26 cellular contexts compared by ENCODE assay signal in genomic region chr4:121555315-121556107, GRCh38.
DNase-seq lines count a peak whose midpoint lies in the region; ATAC-seq and TF ChIP-seq lines count a peak whose summit lies in the region.
"Had no signal": no experiment of that assay in that cellular context is flagged by ENCODE, and none has a peak within 500 bp of the region (broad histone marks: within the 10 kb centered on the region; RNA-seq: fewer than 3 reads in every experiment).

No MANE protein-coding gene starts in this region.

- H3K9me2 ChIP-seq in PC-9 (ENCODE audit: insufficient read depth): no peaks in the 10 kb centered on the region

- no peaks in the 10 kb centered on the region for H3K27me3 ChIP-seq in left lung
- H3K27me3 ChIP-seq in upper lobe of right lung: no peaks in the 10 kb centered on the region
- H3K27me3 ChIP-seq in PC-9 (ENCODE audit: insufficient read depth, low read depth): no peaks in the 10 kb centered on the region
- H3K27me3 ChIP-seq: breast epithelium, foreskin keratinocyte, ovary, SJCRH30, testis had no signal

- H3K27ac ChIP-seq in left lung (peak overlapping the region; percentile 6 to 56), upper lobe of right lung (peak overlapping the region; percentile 58), PC-9 (no peak overlapping the region)
- H3K27ac ChIP-seq: breast epithelium, foreskin keratinocyte, HL-60, ovary, SJCRH30, spleen, VCaP had no signal

- intact Hi-C loops in left lung (cut with DNase I): no loop called here
- intact Hi-C loops in upper lobe of right lung (cut with DNase I): no loop called here
- intact Hi-C loops in PC-9 (cut with micrococcal nuclease; ENCODE audit: unreplicated experiment): no loop called here

- H3K4me2 ChIP-seq in PC-9: no peak overlapping the region

- ATAC-seq in left lung: peak; percentile 78
- peak; percentile 69 for ATAC-seq in upper lobe of right lung
- ATAC-seq: foreskin keratinocyte; stimulated activated naive CD8-positive, alpha-beta T cell treated with anti-CD3 and anti-CD28 coated beads, Interleukin-15, Interleukin-2, amounts not matched to agents 100 U/mL and 50 U/mL, for 24 hours had no signal

- CTCF ChIA-PET in PC-9 (lab: Charles Lee): no interaction called here

- no peaks in the 10 kb centered on the region for H3K79me2 ChIP-seq in PC-9 (ENCODE audit: low read depth)

- POLR2A ChIA-PET in PC-9 (lab: Charles Lee; ENCODE audit: unreplicated experiment): no interaction called here

- H3K9me3 ChIP-seq in left lung (no peaks in the 10 kb centered on the region), upper lobe of right lung (no peaks in the 10 kb centered on the region), PC-9 (ENCODE audit: insufficient read depth, low read depth) (no peaks in the 10 kb centered on the region)
- H3K9me3 ChIP-seq: breast epithelium, ovary, SJCRH30, testis had no signal

- H3K4me1 ChIP-seq in left lung (peaks cover 0 to 4% of the 10 kb centered on the region in 2 donors), upper lobe of right lung (peaks cover 9% of the 10 kb centered on the region), PC-9 (replicated peaks; ENCODE audit: insufficient read depth) (no peaks in the 10 kb centered on the region)
- H3K4me1 ChIP-seq: breast epithelium, foreskin keratinocyte, SJCRH30, spleen, testis had no signal

- H3K4me3 ChIP-seq in left lung: no peak overlapping the region
- no peak overlapping the region for H3K4me3 ChIP-seq in upper lobe of right lung
- H3K4me3 ChIP-seq in PC-9: no peak overlapping the region
- H3K4me3 ChIP-seq: breast epithelium, ovary, SJCRH30, spleen, testis had no signal

- no peak overlapping the region for H2AFZ ChIP-seq in PC-9

- no TSS peak for BruUV-seq in PC-9 (replicated peaks; lab: Mats Ljungman, UMichigan)

- H3K36me3 ChIP-seq in left lung (no peaks in the 10 kb centered on the region), upper lobe of right lung (no peaks in the 10 kb centered on the region), PC-9 (ENCODE audit: low read depth) (no peaks in the 10 kb centered on the region)
- H3K36me3 ChIP-seq: breast epithelium, ovary, SJCRH30, spleen had no signal

- no peaks in the 10 kb centered on the region for H4K20me1 ChIP-seq in PC-9 (ENCODE audit: insufficient read depth)

- DNase-seq in NCI-H226 (peak; percentile 26), fibroblast of peridontal ligament (ENCODE audit: extremely low read depth) (peak; percentile 75), left lung (no peak), upper lobe of right lung (no peak), PC-9 (no peak), NCI-H526 treated with DMSO at 0.1 percent for 48 hours (lab: John Stamatoyannopoulos, UW) (no peak), SIG-M5 treated with dmso at 0.1 percent for 504 hours (lab: John Stamatoyannopoulos, UW; ENCODE audit: unreplicated experiment) (no peak)
- DNase-seq: activated CD4-positive, alpha-beta T cell treated with anti-CD3 and anti-CD28 coated beads for 4 hours; activated CD8-positive, alpha-beta memory T cell treated with anti-CD3 and anti-CD28 coated beads for 24 hours; C1 segment of cervical spinal cord; DMS153; foreskin keratinocyte; NCI-H1417; NCI-H2029 treated with DMSO at 0.1 percent for 48 hours; NCI-H2227 treated with DMSO at 0.1 percent for 48 hours; NCI-H748 treated with DMSO at 0.1 percent for 48 hours; ovary; SJCRH30; spleen; stimulated activated CD4-positive, alpha-beta T cell treated with anti-CD3 and anti-CD28 coated beads, Interleukin-2, amount 100 ng/mL, for 24 hours; stimulated activated naive CD8-positive, alpha-beta T cell treated with anti-CD3 and anti-CD28 coated beads, Interleukin-15, Interleukin-2, amounts not matched to agents 100 U/mL and 50 U/mL, for 24 hours; T1000; testis had no signal

- no peak for TF ChIP-seq CTCF in left lung (IDR thresholded peaks at IDR 0.05)
- no peak for TF ChIP-seq CTCF in upper lobe of right lung (IDR thresholded peaks at IDR 0.05)
- no peak for TF ChIP-seq CTCF in PC-9 (conservative IDR thresholded peaks at IDR 0.05)

- H3F3A ChIP-seq in PC-9 (ENCODE audit: insufficient read depth, low read depth): no peaks in the 10 kb centered on the region

Comparison
In these comparisons a context has a peak if more than half of its experiments do, and no peak if none do; other contexts are left out.
1. DNase-seq: peak in NCI-H226 (single experiment) and fibroblast of peridontal ligament (single experiment); none in left lung (0 of 2), upper lobe of right lung (single experiment), PC-9 (0 of 2), NCI-H526 treated with DMSO at 0.1 percent for 48 hours (single experiment) and SIG-M5 treated with dmso at 0.1 percent for 504 hours (single experiment).